In genomic region chrX:115089419-115089818, GRCh38 we compare ENCODE assay signal across 38 cellular contexts.
"Had no signal": no experiment of that assay in that cellular context is flagged by ENCODE, and none has a peak within 500 bp of the region (broad histone marks: within the 10 kb centered on the region; RNA-seq: fewer than 3 reads in every experiment).

No MANE protein-coding gene starts in this region.

- H3K4me3 Mint-ChIP-seq: activated naive CD4-positive, alpha-beta T cell treated with anti-CD3 and anti-CD28 coated beads for 36 hours; activated naive CD4-positive, alpha-beta T cell treated with anti-CD3 and anti-CD28 coated beads, Interleukin-2, amount 10 ng/mL, durations not matched to agents 7 days and 5 days; activated naive CD4-positive, alpha-beta T cell treated with anti-CD3 and anti-CD28 coated beads, Interleukin-2, amount 50 U/mL, for 24 hours; activated naive CD8-positive, alpha-beta T cell; activated naive CD8-positive, alpha-beta T cell treated with anti-CD3 and anti-CD28 coated beads for 36 hours; activated naive CD8-positive, alpha-beta T cell treated with anti-CD3 and anti-CD28 coated beads, Interleukin-2, amount 10 ng/mL, durations not matched to agents 7 days and 5 days; activated naive CD8-positive, alpha-beta T cell treated with anti-CD3 and anti-CD28 coated beads, Interleukin-2, amount 50 U/mL, for 24 hours; activated T-cell treated with anti-CD3 and anti-CD28 coated beads, Interleukin-2, amount 50 U/mL, for 24 hours; activated T-cell treated with anti-CD3 and anti-CD28 coated beads, Interleukin-2, amount 50 U/mL, for 4 hours; activated T-cell treated with anti-CD3 and anti-CD28 coated beads, Interleukin-2, amount 50 U/mL, for 72 hours; activated T-helper 1 cell treated with anti-CD3 and anti-CD28 coated beads, Interleukin-12 subunit alpha, Interleukin-12 subunit beta, Interleukin-2, Interleukin-4 antibody, amounts not matched to agents 30 ng/mL and 10 ng/mL and 1 ng/mL, durations not matched to agents 14 hours and 24 hours and 36 hours; activated T-helper 17 cell treated with anti-CD3 and anti-CD28 coated beads, Interleukin-2, amount 50 U/mL, for 72 hours; brain; central memory CD8-positive, alpha-beta T cell had no signal

- H3K9me3 Mint-ChIP-seq: activated naive CD4-positive, alpha-beta T cell treated with anti-CD3 and anti-CD28 coated beads for 36 hours; activated naive CD4-positive, alpha-beta T cell treated with anti-CD3 and anti-CD28 coated beads, Interleukin-2, amount 10 ng/mL, durations not matched to agents 7 days and 5 days; activated naive CD4-positive, alpha-beta T cell treated with anti-CD3 and anti-CD28 coated beads, Interleukin-2, amount 50 U/mL, for 24 hours; activated naive CD8-positive, alpha-beta T cell treated with anti-CD3 and anti-CD28 coated beads for 36 hours; activated naive CD8-positive, alpha-beta T cell treated with anti-CD3 and anti-CD28 coated beads, Interleukin-2, amount 10 ng/mL, durations not matched to agents 7 days and 5 days; activated naive CD8-positive, alpha-beta T cell treated with anti-CD3 and anti-CD28 coated beads, Interleukin-2, amount 50 U/mL, for 24 hours; activated T-cell treated with anti-CD3 and anti-CD28 coated beads, Interleukin-2, amount 50 U/mL, for 24 hours; activated T-cell treated with anti-CD3 and anti-CD28 coated beads, Interleukin-2, amount 50 U/mL, for 4 hours; activated T-helper 1 cell treated with anti-CD3 and anti-CD28 coated beads, Interleukin-12 subunit alpha, Interleukin-12 subunit beta, Interleukin-2, Interleukin-4 antibody, amounts not matched to agents 30 ng/mL and 10 ng/mL and 1 ng/mL, durations not matched to agents 14 hours and 24 hours and 36 hours had no signal

- H3K4me3 ChIP-seq: adrenal gland, ascending aorta, body of pancreas, breast epithelium, cardiac muscle cell had no signal

- H3K27me3 ChIP-seq: adrenal gland, ascending aorta, body of pancreas, brain microvascular endothelial cell, cardiac muscle cell had no signal

- H3K4me1 ChIP-seq: adrenal gland, ascending aorta, body of pancreas, breast epithelium had no signal

- ATAC-seq: activated naive CD4-positive, alpha-beta T cell treated with anti-CD3 and anti-CD28 coated beads, Interleukin-2, amount 50 U/mL, for 72 hours; activated naive CD8-positive, alpha-beta T cell treated with anti-CD3 and anti-CD28 coated beads, Interleukin-2, amount 50 U/mL, for 24 hours; activated T-cell treated with anti-CD3 and anti-CD28 coated beads, Interleukin-2, amount 50 U/mL, for 4 hours; activated T-cell treated with anti-CD3 and anti-CD28 coated beads, Interleukin-2, amount 50 U/mL, for 72 hours; activated T-helper 17 cell treated with anti-CD3 and anti-CD28 coated beads, Interleukin-2, amount 50 U/mL, for 72 hours; body of pancreas had no signal

- H3K27me3 Mint-ChIP-seq: activated naive CD4-positive, alpha-beta T cell treated with anti-CD3 and anti-CD28 coated beads, Interleukin-2, amount 10 ng/mL, durations not matched to agents 7 days and 5 days; activated naive CD4-positive, alpha-beta T cell treated with anti-CD3 and anti-CD28 coated beads, Interleukin-2, amount 50 U/mL, for 24 hours; activated naive CD8-positive, alpha-beta T cell; activated naive CD8-positive, alpha-beta T cell treated with anti-CD3 and anti-CD28 coated beads for 36 hours; activated naive CD8-positive, alpha-beta T cell treated with anti-CD3 and anti-CD28 coated beads, Interleukin-2, amount 10 ng/mL, durations not matched to agents 7 days and 5 days; activated naive CD8-positive, alpha-beta T cell treated with anti-CD3 and anti-CD28 coated beads, Interleukin-2, amount 50 U/mL, for 24 hours; activated T-helper 17 cell treated with anti-CD3 and anti-CD28 coated beads, Interleukin-2, amount 50 U/mL, for 72 hours; brain; central memory CD8-positive, alpha-beta T cell had no signal

- H3K36me3 ChIP-seq: adrenal gland, ascending aorta, brain microvascular endothelial cell, breast epithelium, cardiac muscle cell had no signal

- H3K4me1 Mint-ChIP-seq: activated naive CD4-positive, alpha-beta T cell treated with anti-CD3 and anti-CD28 coated beads, Interleukin-2, amount 10 ng/mL, durations not matched to agents 7 days and 5 days; activated naive CD4-positive, alpha-beta T cell treated with anti-CD3 and anti-CD28 coated beads, Interleukin-2, amount 50 U/mL, for 24 hours; activated naive CD8-positive, alpha-beta T cell treated with anti-CD3 and anti-CD28 coated beads for 36 hours; activated naive CD8-positive, alpha-beta T cell treated with anti-CD3 and anti-CD28 coated beads, Interleukin-2, amount 10 ng/mL, durations not matched to agents 7 days and 5 days; activated naive CD8-positive, alpha-beta T cell treated with anti-CD3 and anti-CD28 coated beads, Interleukin-2, amount 50 U/mL, for 24 hours; activated T-helper 17 cell treated with anti-CD3 and anti-CD28 coated beads, Interleukin-2, amount 50 U/mL, for 72 hours; brain; central memory CD8-positive, alpha-beta T cell had no signal

- H3K27ac Mint-ChIP-seq: activated naive CD4-positive, alpha-beta T cell treated with anti-CD3 and anti-CD28 coated beads for 36 hours; activated naive CD4-positive, alpha-beta T cell treated with anti-CD3 and anti-CD28 coated beads, Interleukin-2, amount 10 ng/mL, durations not matched to agents 7 days and 5 days; activated naive CD4-positive, alpha-beta T cell treated with anti-CD3 and anti-CD28 coated beads, Interleukin-2, amount 50 U/mL, for 24 hours; activated naive CD4-positive, alpha-beta T cell treated with anti-CD3 and anti-CD28 coated beads, Interleukin-2, amount 50 U/mL, for 72 hours; activated naive CD8-positive, alpha-beta T cell; activated naive CD8-positive, alpha-beta T cell treated with anti-CD3 and anti-CD28 coated beads for 36 hours; activated naive CD8-positive, alpha-beta T cell treated with anti-CD3 and anti-CD28 coated beads, Interleukin-2, amount 10 ng/mL, durations not matched to agents 7 days and 5 days; activated naive CD8-positive, alpha-beta T cell treated with anti-CD3 and anti-CD28 coated beads, Interleukin-2, amount 50 U/mL, for 24 hours; activated T-cell treated with anti-CD3 and anti-CD28 coated beads, Interleukin-2, amount 50 U/mL, for 24 hours; activated T-cell treated with anti-CD3 and anti-CD28 coated beads, Interleukin-2, amount 50 U/mL, for 72 hours; activated T-helper 1 cell treated with anti-CD3 and anti-CD28 coated beads, Interleukin-12 subunit alpha, Interleukin-12 subunit beta, Interleukin-2, Interleukin-4 antibody, amounts not matched to agents 30 ng/mL and 10 ng/mL and 1 ng/mL, durations not matched to agents 14 hours and 24 hours and 36 hours; activated T-helper 17 cell treated with anti-CD3 and anti-CD28 coated beads, Interleukin-2, amount 50 U/mL, for 72 hours; activated T-helper 2 cell treated with anti-CD3 and anti-CD28 coated beads, Interferon-gamma antibody, Interleukin-2, Interleukin-4, amounts not matched to agents 10 μg/mL and 5 μg/mL and 100 μg/mL, durations not matched to agents 14 hours and 24 hours and 36 hours; brain had no signal

- FAIRE-seq: bronchial epithelial cell had no signal

- H3K27ac ChIP-seq: adrenal gland, ascending aorta, body of pancreas, brain microvascular endothelial cell, breast epithelium, cardiac muscle cell had no signal

- DNase-seq: activated effector memory CD4-positive, alpha-beta T cell treated with anti-CD3 and anti-CD28 coated beads, Interleukin-2, amount 50 U/mL, for 16 hours; activated effector memory CD4-positive, alpha-beta T cell treated with Interleukin-2 at 50 U/mL for 16 hours; activated gamma-delta T cell; activated gamma-delta T cell treated with Interleukin-2 at 50 U/mL for 16 hours; activated naive CD4-positive, alpha-beta T cell; activated naive CD4-positive, alpha-beta T cell treated with anti-CD3 and anti-CD28 coated beads for 36 hours; activated naive CD4-positive, alpha-beta T cell treated with anti-CD3 and anti-CD28 coated beads, Interleukin-2, amount 10 ng/mL, durations not matched to agents 7 days and 5 days; activated naive CD4-positive, alpha-beta T cell treated with anti-CD3 and anti-CD28 coated beads, Interleukin-2, amount 50 U/mL, for 16 hours; activated naive CD4-positive, alpha-beta T cell treated with Interleukin-2 at 50 U/mL for 16 hours; activated naive CD8-positive, alpha-beta T cell treated with anti-CD3 and anti-CD28 coated beads for 36 hours; activated naive CD8-positive, alpha-beta T cell treated with anti-CD3 and anti-CD28 coated beads, Interleukin-2, amount 10 ng/mL, durations not matched to agents 7 days and 5 days; activated naive CD8-positive, alpha-beta T cell treated with anti-CD3 and anti-CD28 coated beads, Interleukin-2, amount 50 U/mL, for 24 hours; activated T-cell treated with anti-CD3 and anti-CD28 coated beads, Interleukin-2, amount 50 U/mL, for 24 hours; activated T-cell treated with anti-CD3 and anti-CD28 coated beads, Interleukin-2, amount 50 U/mL, for 4 hours; activated T-cell treated with anti-CD3 and anti-CD28 coated beads, Interleukin-2, amount 50 U/mL, for 48 hours; activated T-cell treated with anti-CD3 and anti-CD28 coated beads, Interleukin-2, amount 50 U/mL, for 72 hours; adrenal gland; amniotic stem cell; amygdala; anterior cingulate cortex; aorta; body of pancreas; brain microvascular endothelial cell; caudate nucleus; central memory CD4-positive, alpha-beta T cell; cerebellar nuclear complex had no signal

- H3K9me3 ChIP-seq: adrenal gland, ascending aorta, body of pancreas, breast epithelium had no signal

- H3K36me3 Mint-ChIP-seq: activated naive CD4-positive, alpha-beta T cell treated with anti-CD3 and anti-CD28 coated beads, Interleukin-2, amount 10 ng/mL, durations not matched to agents 7 days and 5 days; activated naive CD4-positive, alpha-beta T cell treated with anti-CD3 and anti-CD28 coated beads, Interleukin-2, amount 50 U/mL, for 24 hours; activated naive CD4-positive, alpha-beta T cell treated with anti-CD3 and anti-CD28 coated beads, Interleukin-2, amount 50 U/mL, for 72 hours; activated naive CD8-positive, alpha-beta T cell; activated naive CD8-positive, alpha-beta T cell treated with anti-CD3 and anti-CD28 coated beads for 36 hours; activated naive CD8-positive, alpha-beta T cell treated with anti-CD3 and anti-CD28 coated beads, Interleukin-2, amount 10 ng/mL, durations not matched to agents 7 days and 5 days had no signal
